8 cellular contexts compared by ENCODE assay signal in the genomic region with DNA sequence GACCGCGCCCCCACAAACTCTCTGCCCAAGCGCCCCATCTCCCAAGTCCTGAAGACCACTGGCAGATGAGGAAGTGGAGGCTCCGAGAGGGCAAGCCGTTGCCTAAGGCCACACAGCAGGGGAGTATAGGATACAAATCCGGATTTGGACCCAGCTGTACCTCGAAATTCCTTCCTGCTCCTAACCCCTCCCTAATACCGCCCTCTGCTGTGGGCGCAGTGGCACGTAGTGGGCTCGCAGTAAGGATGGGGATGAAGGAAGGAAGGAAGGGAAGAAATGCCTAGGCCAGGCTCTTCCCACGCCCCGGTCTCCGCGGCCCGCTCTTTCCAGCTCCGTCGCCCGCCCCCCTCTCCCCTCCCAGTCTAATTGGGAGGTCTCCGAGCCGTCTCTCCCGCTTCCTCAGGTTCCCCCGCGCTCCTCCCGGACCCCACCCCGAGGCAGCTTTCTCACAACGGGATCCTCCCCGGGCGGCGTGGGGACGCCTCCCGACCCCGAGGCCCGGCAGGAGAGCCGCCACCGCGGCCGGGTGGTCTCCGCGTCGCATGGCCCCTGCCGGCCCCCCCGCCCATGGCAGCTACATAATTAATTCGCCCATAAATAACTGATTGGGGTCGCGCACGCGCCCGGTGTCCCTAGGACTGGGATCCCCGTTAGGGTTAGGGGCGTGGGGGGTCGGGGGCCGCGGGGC.
DNase-seq lines count a peak whose midpoint lies in the region; ATAC-seq and TF ChIP-seq lines count a peak whose summit lies in the region.

No MANE protein-coding gene starts in this region.

- TF ChIP-seq CTCF in foreskin keratinocyte (conservative IDR thresholded peaks at IDR 0.05) (peak; percentile 53), parathyroid adenoma (IDR thresholded peaks at IDR 0.05) (no peak), GM13977 (IDR thresholded peaks at IDR 0.05; ENCODE audit: extremely low read depth, insufficient read depth, missing control alignments) (no peak)

- peaks cover 19% of the 10 kb centered on the region for H3K4me1 Mint-ChIP-seq in T-helper 17 cell

- H3K36me3 ChIP-seq in ES-I3 (ENCODE audit: insufficient read depth, low read length): no peaks in the 10 kb centered on the region
- no peaks in the 10 kb centered on the region for H3K36me3 ChIP-seq in parathyroid adenoma (ENCODE audit: control insufficient read depth, insufficient read depth, low read length)

- DNase-seq in T-helper 17 cell (no peak), foreskin keratinocyte (no peak), GM13977 (ENCODE audit: low spot score) (no peak), NCI-H1436 treated with DMSO at 0.1 percent for 48 hours (lab: John Stamatoyannopoulos, UW) (no peak)

- H3K4me3 Mint-ChIP-seq in T-helper 17 cell: peak overlapping the region; percentile 77

- H3K79me2 ChIP-seq in parathyroid adenoma: no peaks in the 10 kb centered on the region

- peak overlapping the region; percentile 85 for H3K4me2 ChIP-seq in parathyroid adenoma (ENCODE audit: low read length)

- in situ Hi-C loops in GM13977 (cut with MboI; ENCODE audit: low pct_unique_long_range_greater_than_20kb, low sequenced_read_pairs, unreplicated experiment): no loop called here

- H3K27ac ChIP-seq in foreskin keratinocyte (peak overlapping the region; percentile 93), parathyroid adenoma (peak overlapping the region; percentile 100)

- no peaks in the 10 kb centered on the region for H3K36me3 Mint-ChIP-seq in T-helper 17 cell (ENCODE audit: low read depth)

- H3K9me3 ChIP-seq in ES-I3 (ENCODE audit: control insufficient read depth, insufficient read depth, low read length) (no peaks in the 10 kb centered on the region), T-helper 17 cell (ENCODE audit: control insufficient read depth, low read length, poor library complexity, severe bottlenecking) (no peaks in the 10 kb centered on the region), parathyroid adenoma (ENCODE audit: control insufficient read depth, low read length) (no peaks in the 10 kb centered on the region)

- H3K27me3 ChIP-seq in foreskin keratinocyte (no peaks in the 10 kb centered on the region), parathyroid adenoma (ENCODE audit: control insufficient read depth, insufficient read depth, low read length) (no peaks in the 10 kb centered on the region)

- peak overlapping the region; percentile 68 for H3K4me3 ChIP-seq in parathyroid adenoma (ENCODE audit: low read depth, low read length)

- ATAC-seq in T-helper 17 cell: no peak
- ATAC-seq in foreskin keratinocyte: no peak
- no peak for ATAC-seq in activated CD4-positive, CD25-positive, alpha-beta regulatory T cell treated with anti-CD3 and anti-CD28 coated beads, Interleukin-2, amount 50 U/mL, for 24 hours
- no peak for ATAC-seq in HG02938 (IDR thresholded peaks at IDR 0.05; ENCODE audit: unreplicated experiment)

- H3K4me1 ChIP-seq in ES-I3 (ENCODE audit: insufficient read depth, low read length) (peaks cover 11% of the 10 kb centered on the region), foreskin keratinocyte (peaks cover 17% of the 10 kb centered on the region), parathyroid adenoma (peaks cover 16% of the 10 kb centered on the region)

- H3K9ac ChIP-seq in ES-I3 (ENCODE audit: low read depth, low read length): peak overlapping the region; percentile 41; the same call in 1 of the 2 replicates
- H3K9ac ChIP-seq in parathyroid adenoma: peak overlapping the region; percentile 76

- H3K27ac Mint-ChIP-seq in T-helper 17 cell: peak overlapping the region; percentile 47

- H2AFZ ChIP-seq in parathyroid adenoma: peak overlapping the region; percentile 86

- H3K27me3 Mint-ChIP-seq in T-helper 17 cell: no peaks in the 10 kb centered on the region
